11 cellular contexts compared by ENCODE assay signal in genomic region chr1:115929846-115930245, GRCh38. TPM values are rescaled to one million over a fixed set of nuclear protein-coding genes. Genes with fewer than 3 reads are reported as not detected.
DNase-seq lines count a peak whose midpoint lies in the region; TF ChIP-seq lines count a peak whose summit lies in the region.
"Had no signal": no experiment of that assay in that cellular context is flagged by ENCODE, and none has a peak within 500 bp of the region (broad histone marks: within the 10 kb centered on the region; RNA-seq: fewer than 3 reads in every experiment).

No MANE protein-coding gene starts in this region.

- no peak overlapping the region for H3K4me3 ChIP-seq in epithelial cell of proximal tubule (ENCODE audit: low read depth, low read length)
- no peak overlapping the region for H3K4me3 ChIP-seq in testis

- intact Hi-C loops in testis (cut with DNase I; ENCODE audit: low total_unique reads): no loop called here

- no peak overlapping the region for H3K27ac ChIP-seq in testis

- no peaks in the 10 kb centered on the region for H3K9me3 ChIP-seq in testis

- no peak for TF ChIP-seq CTCF in epithelial cell of proximal tubule (conservative IDR thresholded peaks at IDR 0.05; ENCODE audit: low read depth, low read length)
- no peak for TF ChIP-seq CTCF in testis (IDR thresholded peaks at IDR 0.05)

- WGBS in testis, 2 donors: 27 to 48% methylated on average over 4 of the region's 4 CpGs

- H3K36me3 ChIP-seq in testis (ENCODE audit: low read depth, missing control alignments): no peaks in the 10 kb centered on the region

- no peaks in the 10 kb centered on the region for H3K27me3 ChIP-seq in testis

- DNase-seq in GM03348 (ENCODE audit: low spot score): peak; percentile 81
- peak; percentile 20 for DNase-seq in NCI-H446 treated with DMSO at 0.1 percent for 48 hours (lab: John Stamatoyannopoulos, UW)
- peak; percentile 6 for DNase-seq in epithelial cell of proximal tubule (ENCODE audit: low read depth)
- DNase-seq in renal cortical epithelial cell (ENCODE audit: low read depth): peak; percentile 63
- DNase-seq in activated gamma-delta T cell treated with Interleukin-2 at 50 U/mL for 16 hours: no peak
- no peak for DNase-seq in NCI-H2107 (lab: John Stamatoyannopoulos, UW)
- no peak for DNase-seq in testis
- DNase-seq in mucosa of gallbladder (ENCODE audit: low spot score): no peak
- DNase-seq: activated naive CD8-positive, alpha-beta T cell treated with anti-CD3 and anti-CD28 coated beads for 36 hours; NCI-H2029; T1000 had no signal

- H3K4me1 ChIP-seq in testis: no peaks in the 10 kb centered on the region

- TF ChIP-seq POLR2A in testis (IDR thresholded peaks at IDR 0.05): no peak

RNA-seq across cellular contexts. Expression of gene SLC22A15, which starts 46.5 kb away (rescaled TPM):
- total RNA-seq in epithelial cell of proximal tubule (1.6 and 2.6 TPM in 2 replicates), renal cortical epithelial cell (3.5 and 15.7 TPM in 2 replicates), testis (1 to 10 TPM; 6.4 to 9.4 TPM), mucosa of gallbladder (5.7 TPM)
- polyA plus RNA-seq in testis (ENCODE audit: insufficient read depth, low read depth, low replicate concordance): 1.8 TPM

Comparison
In these comparisons a context has a peak if more than half of its experiments do, and no peak if none do; other contexts are left out.
1. DNase-seq: peak in GM03348 (single experiment), NCI-H446 treated with DMSO at 0.1 percent for 48 hours (single experiment), epithelial cell of proximal tubule (single experiment) and renal cortical epithelial cell (single experiment); none in activated gamma-delta T cell treated with Interleukin-2 at 50 U/mL for 16 hours (single experiment), NCI-H2107 (single experiment), testis (single experiment) and mucosa of gallbladder (single experiment).